11 cellular contexts compared by ENCODE assay signal in genomic region chr9:107336718-107337360, GRCh38. TPM values are rescaled to one million over a fixed set of nuclear protein-coding genes. Genes with fewer than 3 reads are reported as not detected.
DNase-seq lines count a peak whose midpoint lies in the region; ATAC-seq and TF ChIP-seq lines count a peak whose summit lies in the region.
"Had no signal": no experiment of that assay in that cellular context is flagged by ENCODE, and none has a peak within 500 bp of the region (broad histone marks: within the 10 kb centered on the region; RNA-seq: fewer than 3 reads in every experiment).

No MANE protein-coding gene starts in this region.

- H3K4me1 Mint-ChIP-seq in activated naive CD8-positive, alpha-beta T cell treated with anti-CD3 and anti-CD28 coated beads for 36 hours: peaks cover 4% of the 10 kb centered on the region

- H3K4me3 ChIP-seq in thyroid gland (replicated peaks in 1 of 3) (no peak overlapping the region), mesendoderm (ENCODE audit: low read length) (no peak overlapping the region)

- no peak overlapping the region for H3K9ac ChIP-seq in mesendoderm (ENCODE audit: low read length)

- peak overlapping the region; percentile 35 to 82 for H3K27ac Mint-ChIP-seq in activated naive CD4-positive, alpha-beta T cell treated with anti-CD3 and anti-CD28 coated beads, Interleukin-2, amount 50 U/mL, for 72 hours
- H3K27ac Mint-ChIP-seq in activated naive CD8-positive, alpha-beta T cell treated with anti-CD3 and anti-CD28 coated beads for 36 hours: peak overlapping the region; percentile 57

- no peak for DNase-seq in activated naive CD4-positive, alpha-beta T cell treated with anti-CD3 and anti-CD28 coated beads, Interleukin-2, amount 50 U/mL, for 72 hours (ENCODE audit: low spot score in 2 of 2)
- no peak for DNase-seq in activated naive CD4-positive, alpha-beta T cell treated with anti-CD3 and anti-CD28 coated beads, Interleukin-2, amount 50 U/mL, for 16 hours
- no peak for DNase-seq in activated naive CD8-positive, alpha-beta T cell treated with anti-CD3 and anti-CD28 coated beads for 36 hours
- DNase-seq in foreskin keratinocyte (peak; percentile 35 to 79), thyroid gland (peak; percentile 49 to 62), SHP77 treated with DMSO at 0.1 percent for 48 hours (lab: John Stamatoyannopoulos, UW) (no peak), mesendoderm (no peak)
- DNase-seq: activated effector memory CD4-positive, alpha-beta T cell treated with anti-CD3 and anti-CD28 coated beads, Interleukin-2, amount 50 U/mL, for 16 hours; retina; stimulated activated naive CD4-positive, alpha-beta T cell treated with Interleukin-2 at 50 U/mL for 16 hours had no signal

- H3K27me3 ChIP-seq in foreskin keratinocyte (no peaks in the 10 kb centered on the region), thyroid gland (no peaks in the 10 kb centered on the region), mesendoderm (ENCODE audit: insufficient read depth, low read length, poor library complexity) (no peaks in the 10 kb centered on the region)

- H3K36me3 ChIP-seq in thyroid gland (peaks cover 17 to 18% of the 10 kb centered on the region in 2 donors), mesendoderm (ENCODE audit: control insufficient read depth, insufficient read depth, low read length) (peaks cover 12% of the 10 kb centered on the region)

- WGBS in thyroid gland, 2 donors: 44 to 55% methylated on average over 6 of the region's 6 CpGs
- WGBS in mesendoderm (ENCODE audit: extremely low coverage, insufficient coverage, low lambda C conversion rate): no CpG with 5 or more reads among the region's 6 CpGs

- H3K4me3 Mint-ChIP-seq in activated naive CD8-positive, alpha-beta T cell treated with anti-CD3 and anti-CD28 coated beads for 36 hours: no peak overlapping the region

- H3K4ac ChIP-seq in mesendoderm (ENCODE audit: low read depth, low read length): no peak overlapping the region

- H3K27me3 Mint-ChIP-seq in activated naive CD8-positive, alpha-beta T cell treated with anti-CD3 and anti-CD28 coated beads for 36 hours: no peaks in the 10 kb centered on the region

- no peak overlapping the region for H2AK5ac ChIP-seq in mesendoderm (ENCODE audit: low read length)

- peaks cover 11 to 28% of the 10 kb centered on the region in 2 donors for H3K36me3 Mint-ChIP-seq in activated naive CD4-positive, alpha-beta T cell treated with anti-CD3 and anti-CD28 coated beads, Interleukin-2, amount 50 U/mL, for 72 hours
- peaks cover 30% of the 10 kb centered on the region for H3K36me3 Mint-ChIP-seq in activated naive CD8-positive, alpha-beta T cell treated with anti-CD3 and anti-CD28 coated beads for 36 hours

- no peak overlapping the region for H3K56ac ChIP-seq in mesendoderm (ENCODE audit: low read length)

- intact Hi-C loops in thyroid gland (cut with DNase I): no loop called here

- no peak overlapping the region for H2BK5ac ChIP-seq in mesendoderm (ENCODE audit: low read length)

- TF ChIP-seq CTCF in foreskin keratinocyte (conservative IDR thresholded peaks at IDR 0.05): no peak
- TF ChIP-seq CTCF in thyroid gland (IDR thresholded peaks at IDR 0.05): no peak

- H3K79me1 ChIP-seq in mesendoderm (ENCODE audit: low read length): no peaks in the 10 kb centered on the region

- H3K4me1 ChIP-seq in foreskin keratinocyte (peaks cover 11% of the 10 kb centered on the region), thyroid gland (peaks cover 0 to 12% of the 10 kb centered on the region in 2 donors), mesendoderm (ENCODE audit: control insufficient read depth, low read depth, low read length) (no peaks in the 10 kb centered on the region)

- H4K8ac ChIP-seq in mesendoderm (ENCODE audit: low read depth, low read length): no peak overlapping the region

- no peak overlapping the region for H2BK15ac ChIP-seq in mesendoderm (replicated peaks; ENCODE audit: low read depth)

- no peak overlapping the region for H3K23ac ChIP-seq in mesendoderm (ENCODE audit: low read length)

- H2BK120ac ChIP-seq in mesendoderm (ENCODE audit: low read depth, low read length): no peak overlapping the region

- TF ChIP-seq POLR2A in thyroid gland (IDR thresholded peaks at IDR 0.05): no peak

- no peak for ATAC-seq in activated naive CD4-positive, alpha-beta T cell treated with anti-CD3 and anti-CD28 coated beads, Interleukin-2, amount 50 U/mL, for 72 hours
- ATAC-seq in foreskin keratinocyte (peak; percentile 85), GM21786 (IDR thresholded peaks at IDR 0.05; ENCODE audit: unreplicated experiment) (no peak)

- H3K9me3 ChIP-seq in thyroid gland: no peaks in the 10 kb centered on the region

- no peak overlapping the region for H3K27ac ChIP-seq in foreskin keratinocyte
- peak overlapping the region in 1 of 3 donors; percentile 42 for H3K27ac ChIP-seq in thyroid gland
- H3K27ac ChIP-seq in mesendoderm (ENCODE audit: low read depth, low read length): no peak overlapping the region

- no peak overlapping the region for H3K4me2 ChIP-seq in mesendoderm (ENCODE audit: low read length)

- H3K79me2 ChIP-seq in mesendoderm (ENCODE audit: control insufficient read depth, insufficient read depth, low read length): no peaks in the 10 kb centered on the region

- H3K9me3 Mint-ChIP-seq in activated naive CD4-positive, alpha-beta T cell treated with anti-CD3 and anti-CD28 coated beads, Interleukin-2, amount 50 U/mL, for 72 hours: no peaks in the 10 kb centered on the region
- H3K9me3 Mint-ChIP-seq in activated naive CD8-positive, alpha-beta T cell treated with anti-CD3 and anti-CD28 coated beads for 36 hours: no peaks in the 10 kb centered on the region

- no peak overlapping the region for H4K5ac ChIP-seq in mesendoderm (ENCODE audit: low read length)

- no peak overlapping the region for H3K18ac ChIP-seq in mesendoderm (ENCODE audit: low read length)

RNA-seq across cellular contexts. Expression of gene RAD23B, which starts 53.8 kb away (rescaled TPM):
- 100 to 1,000 TPM in 1 of 2 donors, 10 to 100 TPM in 1; 87.3 to 115 TPM for total RNA-seq in activated naive CD4-positive, alpha-beta T cell treated with anti-CD3 and anti-CD28 coated beads, Interleukin-2, amount 50 U/mL, for 72 hours
- total RNA-seq in activated naive CD8-positive, alpha-beta T cell treated with anti-CD3 and anti-CD28 coated beads for 36 hours: 100 to 1,000 TPM; 142 to 148 TPM
- total RNA-seq in foreskin keratinocyte (115 and 122 TPM in 2 replicates), thyroid gland (10 to 100 TPM; 68.6 to 85.7 (median 81.0) TPM)
- 55.9 and 66.6 TPM in 2 replicates for polyA plus RNA-seq in foreskin keratinocyte
- polyA plus RNA-seq in mesendoderm (2013, experiment 1 of 2): 172 TPM
- 180 TPM for polyA plus RNA-seq in mesendoderm (2013, experiment 2 of 2)

Comparison
In these comparisons a context has a peak if more than half of its experiments do, and no peak if none do; other contexts are left out.
1. DNase-seq: peak in foreskin keratinocyte (2 of 2) and thyroid gland (2 of 2); none in activated naive CD4-positive, alpha-beta T cell treated with anti-CD3 and anti-CD28 coated beads, Interleukin-2, amount 50 U/mL, for 72 hours (0 of 2), activated naive CD4-positive, alpha-beta T cell treated with anti-CD3 and anti-CD28 coated beads, Interleukin-2, amount 50 U/mL, for 16 hours (single experiment), activated naive CD8-positive, alpha-beta T cell treated with anti-CD3 and anti-CD28 coated beads for 36 hours (single experiment), SHP77 treated with DMSO at 0.1 percent for 48 hours (single experiment) and mesendoderm (single experiment).